1 cellular context compared by ENCODE assay signal in the genomic region with DNA sequence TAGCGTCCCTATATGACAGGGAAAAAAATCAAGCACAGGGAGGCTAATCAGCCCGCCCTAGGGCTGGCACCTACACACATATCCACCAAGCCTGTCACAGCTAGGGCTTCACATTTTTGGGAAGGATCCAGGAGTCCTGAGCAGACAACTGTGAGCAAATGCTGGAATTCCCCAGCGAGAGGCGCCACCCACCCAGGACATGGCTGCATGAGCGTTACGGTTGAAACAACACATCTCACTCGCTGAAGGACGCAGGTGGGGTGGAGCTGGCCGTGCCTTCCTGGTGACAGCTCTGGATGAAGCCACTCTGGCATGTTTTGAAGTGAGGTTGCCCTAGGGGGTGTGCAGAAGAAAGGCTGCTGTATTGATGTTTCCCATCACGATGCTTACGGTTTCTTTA.
TF ChIP-seq lines count a peak whose summit lies in the region.

No MANE protein-coding gene starts in this region.

TF ChIP-seq in HCT116, 20 proteins besides CTCF, POLR2A, EP300 and RAD21 (continued from another document):
- no peak for TF ChIP-seq MAX (IDR thresholded peaks at IDR 0.05)
- TF ChIP-seq YY1 (IDR thresholded peaks at IDR 0.05; ENCODE audit: extremely low read depth, insufficient replicate concordance, low read depth, low read length): no peak
- TF ChIP-seq ZNF274 (IDR thresholded peaks at IDR 0.05; ENCODE audit: low read depth, low read length): no peak
- TF ChIP-seq, protein P1, sequence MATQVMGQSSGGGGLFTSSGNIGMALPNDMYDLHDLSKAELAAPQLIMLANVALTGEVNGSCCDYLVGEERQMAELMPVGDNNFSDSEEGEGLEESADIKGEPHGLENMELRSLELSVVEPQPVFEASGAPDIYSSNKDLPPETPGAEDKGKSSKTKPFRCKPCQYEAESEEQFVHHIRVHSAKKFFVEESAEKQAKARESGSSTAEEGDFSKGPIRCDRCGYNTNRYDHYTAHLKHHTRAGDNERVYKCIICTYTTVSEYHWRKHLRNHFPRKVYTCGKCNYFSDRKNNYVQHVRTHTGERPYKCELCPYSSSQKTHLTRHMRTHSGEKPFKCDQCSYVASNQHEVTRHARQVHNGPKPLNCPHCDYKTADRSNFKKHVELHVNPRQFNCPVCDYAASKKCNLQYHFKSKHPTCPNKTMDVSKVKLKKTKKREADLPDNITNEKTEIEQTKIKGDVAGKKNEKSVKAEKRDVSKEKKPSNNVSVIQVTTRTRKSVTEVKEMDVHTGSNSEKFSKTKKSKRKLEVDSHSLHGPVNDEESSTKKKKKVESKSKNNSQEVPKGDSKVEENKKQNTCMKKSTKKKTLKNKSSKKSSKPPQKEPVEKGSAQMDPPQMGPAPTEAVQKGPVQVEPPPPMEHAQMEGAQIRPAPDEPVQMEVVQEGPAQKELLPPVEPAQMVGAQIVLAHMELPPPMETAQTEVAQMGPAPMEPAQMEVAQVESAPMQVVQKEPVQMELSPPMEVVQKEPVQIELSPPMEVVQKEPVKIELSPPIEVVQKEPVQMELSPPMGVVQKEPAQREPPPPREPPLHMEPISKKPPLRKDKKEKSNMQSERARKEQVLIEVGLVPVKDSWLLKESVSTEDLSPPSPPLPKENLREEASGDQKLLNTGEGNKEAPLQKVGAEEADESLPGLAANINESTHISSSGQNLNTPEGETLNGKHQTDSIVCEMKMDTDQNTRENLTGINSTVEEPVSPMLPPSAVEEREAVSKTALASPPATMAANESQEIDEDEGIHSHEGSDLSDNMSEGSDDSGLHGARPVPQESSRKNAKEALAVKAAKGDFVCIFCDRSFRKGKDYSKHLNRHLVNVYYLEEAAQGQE (IDR thresholded peaks at IDR 0.05; ENCODE audit: low read depth): no peak
- TF ChIP-seq ATF3 (IDR thresholded peaks at IDR 0.05): no peak
- TF ChIP-seq EGR1 (IDR thresholded peaks at IDR 0.05; ENCODE audit: low read depth): no peak
- TF ChIP-seq JUND (IDR thresholded peaks at IDR 0.05): no peak
